Comparison of ENCODE assay signal across 8 cellular contexts in the genomic region with DNA sequence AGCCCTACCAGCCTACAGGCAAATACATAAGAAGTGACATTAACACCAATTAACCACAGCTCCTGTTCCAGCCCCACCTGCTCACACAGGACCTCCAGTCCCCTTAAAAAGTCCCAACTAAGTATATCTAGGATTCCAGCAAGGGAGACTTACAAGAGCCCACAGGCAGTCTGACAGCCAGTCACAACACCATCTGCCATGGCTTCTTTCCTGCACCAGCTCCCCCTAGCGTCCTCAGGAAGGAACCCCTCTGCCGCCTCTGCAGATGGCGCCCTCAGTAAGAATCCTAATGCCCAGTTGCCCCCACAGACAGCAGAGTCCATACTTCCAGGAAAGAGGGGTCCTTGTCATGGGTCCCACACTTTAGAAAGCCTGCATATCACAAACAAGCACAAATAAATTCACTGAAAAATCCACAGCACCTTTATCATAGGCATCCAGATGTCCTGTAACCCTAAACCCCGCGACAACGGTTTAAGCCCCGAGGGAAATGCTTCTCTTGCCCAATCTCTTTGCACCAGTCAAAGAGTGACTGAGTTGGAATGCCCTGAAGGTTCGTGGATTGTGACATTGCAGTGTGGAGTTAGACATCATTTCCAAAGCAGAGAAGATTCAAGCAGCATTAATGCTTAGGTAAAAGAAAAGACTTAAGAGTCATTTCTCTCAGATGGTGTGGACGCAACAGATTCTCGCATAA.
DNase-seq lines count a peak whose midpoint lies in the region; ATAC-seq, FAIRE-seq and TF ChIP-seq lines count a peak whose summit lies in the region.

No MANE protein-coding gene starts in this region.

- H3K9me3 ChIP-seq in AG04450 (ENCODE audit: control insufficient read depth, insufficient read depth, low read length) = peaks cover 3% of the 10 kb centered on the region; the same call in 1 of the 2 replicates
- H3K9me3 ChIP-seq in Peyer's patch = no peaks in the 10 kb centered on the region
- no peaks in the 10 kb centered on the region for H3K9me3 ChIP-seq in fibroblast of lung (ENCODE audit: control insufficient read depth, insufficient read depth, low read depth, low read length)
- H3K9me3 ChIP-seq in neuronal stem cell (replicated peaks in 1 of 2; ENCODE audit: control insufficient read depth in 2 of 2, insufficient read depth in 1 of 2, low read depth in 1 of 2, low read length in 2 of 2) = no peaks in the 10 kb centered on the region

- H4K8ac ChIP-seq in neuronal stem cell (ENCODE audit: low read depth, low read length) = no peak overlapping the region

- H3K9ac ChIP-seq in fibroblast of lung (ENCODE audit: insufficient read depth, low read length) = no peak overlapping the region
- no peak overlapping the region for H3K9ac ChIP-seq in neuronal stem cell (ENCODE audit: low read depth, low read length, poor library complexity)

- H3K4me1 ChIP-seq in Peyer's patch (peaks cover 0 to 52% (median 0%) of the 10 kb centered on the region in 4 donors), fibroblast of lung (ENCODE audit: control insufficient read depth, extremely low read depth, insufficient read depth, low read length) (peaks cover 15% of the 10 kb centered on the region), neuronal stem cell (ENCODE audit: control insufficient read depth in 2 of 2, insufficient read depth in 1 of 2, low read depth in 1 of 2, low read length in 2 of 2) (peaks cover 3 to 5% of the 10 kb centered on the region in 2 donors)

- H3K79me1 ChIP-seq in neuronal stem cell (ENCODE audit: low read depth, low read length) = no peaks in the 10 kb centered on the region

- no peak overlapping the region for H3K4me3 ChIP-seq in AG04450 (ENCODE audit: low read depth, low read length)
- no peak overlapping the region for H3K4me3 ChIP-seq in Peyer's patch
- no peak overlapping the region for H3K4me3 ChIP-seq in fibroblast of lung (replicated peaks in 1 of 4; ENCODE audit: control extremely low read depth in 1 of 4, insufficient read depth in 1 of 4, low read depth in 3 of 4, low read length in 4 of 4)
- no peak overlapping the region for H3K4me3 ChIP-seq in neuronal stem cell (ENCODE audit: low read length in 2 of 2)

- no peak for ATAC-seq in HG03520 (IDR thresholded peaks at IDR 0.05; ENCODE audit: unreplicated experiment)

- H3K23ac ChIP-seq in neuronal stem cell (ENCODE audit: low read depth, low read length, poor library complexity) = no peak overlapping the region

- H3K4ac ChIP-seq in neuronal stem cell (ENCODE audit: low read length) = no peak overlapping the region

- H3K27me3 ChIP-seq in AG04450 (ENCODE audit: control insufficient read depth, insufficient read depth, low read length) (no peaks in the 10 kb centered on the region), Peyer's patch (no peaks in the 10 kb centered on the region), fibroblast of lung (ENCODE audit: control insufficient read depth, insufficient read depth, low read length) (no peaks in the 10 kb centered on the region), neuronal stem cell (ENCODE audit: control insufficient read depth in 3 of 3, insufficient read depth in 3 of 3, low read depth in 1 of 3, low read length in 3 of 3) (no peaks in the 10 kb centered on the region)

- TF ChIP-seq POLR2A in GM12891 (IDR thresholded peaks at IDR 0.05; ENCODE audit: low read depth, low read length) (no peak), Peyer's patch (IDR thresholded peaks at IDR 0.05) (no peak)

- H4K20me1 ChIP-seq in fibroblast of lung (ENCODE audit: control insufficient read depth, extremely low read depth, insufficient read depth, low read length) = no peaks in the 10 kb centered on the region

- no peak overlapping the region for H3K27ac ChIP-seq in AG04450 (ENCODE audit: low read depth, low read length)
- peak overlapping the region in 2 of 4 donors; percentile 6 to 45 for H3K27ac ChIP-seq in Peyer's patch
- no peak overlapping the region for H3K27ac ChIP-seq in fibroblast of lung (ENCODE audit: insufficient read depth, low read length)
- H3K27ac ChIP-seq in neuronal stem cell (replicated peaks; ENCODE audit: low read length) = no peak overlapping the region

- H3K14ac ChIP-seq in neuronal stem cell (ENCODE audit: low read length) = no peak overlapping the region

- H2AK5ac ChIP-seq in neuronal stem cell (ENCODE audit: low read depth, low read length) = no peak overlapping the region

- H3K4me2 ChIP-seq in fibroblast of lung (ENCODE audit: extremely low read depth, insufficient read depth, low read length) = no peak overlapping the region
- H3K4me2 ChIP-seq in neuronal stem cell (ENCODE audit: insufficient read depth, low read length, poor library complexity, severe bottlenecking) = no peak overlapping the region

- H2BK15ac ChIP-seq in neuronal stem cell (ENCODE audit: low read length) = no peak overlapping the region

- H4K91ac ChIP-seq in neuronal stem cell (ENCODE audit: low read depth, low read length, poor library complexity) = no peak overlapping the region

- POLR2A ChIA-PET in AG04450 (lab: Yijun Ruan, JAX) = no interaction called here

- TF ChIP-seq CTCF in AG04450 (IDR thresholded peaks at IDR 0.05; ENCODE audit: low read depth, low read length) = peak; percentile 26; the same call in 1 of the 2 replicates
- peak in 4 of 6 experiments; percentile 2 to 35 (median 12) for TF ChIP-seq CTCF in Peyer's patch (IDR thresholded peaks at IDR 0.05)
- peak; percentile 16 to 20 for TF ChIP-seq CTCF in fibroblast of lung (conservative IDR thresholded peaks at IDR 0.05 in 1 of 2, IDR thresholded peaks at IDR 0.05 in 1 of 2; ENCODE audit: low read depth in 1 of 2, low read length in 2 of 2)

- H3K36me3 ChIP-seq in Peyer's patch = no peaks in the 10 kb centered on the region
- no peaks in the 10 kb centered on the region for H3K36me3 ChIP-seq in fibroblast of lung (ENCODE audit: control insufficient read depth, insufficient read depth, low read length)
- H3K36me3 ChIP-seq in neuronal stem cell (replicated peaks in 1 of 2; ENCODE audit: control insufficient read depth in 2 of 2, insufficient read depth in 2 of 2, low read length in 2 of 2) = no peaks in the 10 kb centered on the region

- H2AFZ ChIP-seq in fibroblast of lung (ENCODE audit: low read length) (no peak overlapping the region), neuronal stem cell (ENCODE audit: low read length) (no peak overlapping the region)

- no CpG with 5 or more reads among the region's 10 CpGs for WGBS in neuronal stem cell (ENCODE audit: extremely low coverage in 2 of 2, insufficient read length in 2 of 2, insufficient replicate concordance in 1 of 2), 2 donors

- no peak overlapping the region for H2BK12ac ChIP-seq in neuronal stem cell (ENCODE audit: low read length)

- H3K18ac ChIP-seq in neuronal stem cell (ENCODE audit: low read length) = no peak overlapping the region

- peak; percentile 41 for FAIRE-seq in GM12891 (lab: Jason Lieb, UNC)

- DNase-seq in AG04450 (ENCODE audit: low read depth, low spot score) = no peak
- DNase-seq in GM12891 (ENCODE audit: insufficient read length, low spot score) = no peak
- no peak for DNase-seq in Peyer's patch
- no peak for DNase-seq in fibroblast of lung (ENCODE audit: low read depth in 2 of 2)
- DNase-seq in NCI-H187 (lab: John Stamatoyannopoulos, UW) = no peak
- DNase-seq in HuH-7.5 (ENCODE audit: low spot score) = no peak
- DNase-seq in neuronal stem cell (ENCODE audit: low spot score) = no peak

- peaks cover 17% of the 10 kb centered on the region for H3K79me2 ChIP-seq in fibroblast of lung (ENCODE audit: control insufficient read depth, insufficient read depth, low read length)

- no peak overlapping the region for H2BK120ac ChIP-seq in neuronal stem cell (ENCODE audit: low read depth, low read length)

- no peak overlapping the region for H2BK5ac ChIP-seq in neuronal stem cell (ENCODE audit: low read length)

- CTCF ChIA-PET in AG04450 (lab: Charles Lee) = no interaction called here

TF ChIP-seq in GM12891, 5 proteins besides CTCF, POLR2A, EP300 and RAD21:
- no peak for TF ChIP-seq TAF1 (IDR thresholded peaks at IDR 0.05; ENCODE audit: low read depth, low read length)
